ENCODE assay signal across 16 cellular contexts in the genomic region with DNA sequence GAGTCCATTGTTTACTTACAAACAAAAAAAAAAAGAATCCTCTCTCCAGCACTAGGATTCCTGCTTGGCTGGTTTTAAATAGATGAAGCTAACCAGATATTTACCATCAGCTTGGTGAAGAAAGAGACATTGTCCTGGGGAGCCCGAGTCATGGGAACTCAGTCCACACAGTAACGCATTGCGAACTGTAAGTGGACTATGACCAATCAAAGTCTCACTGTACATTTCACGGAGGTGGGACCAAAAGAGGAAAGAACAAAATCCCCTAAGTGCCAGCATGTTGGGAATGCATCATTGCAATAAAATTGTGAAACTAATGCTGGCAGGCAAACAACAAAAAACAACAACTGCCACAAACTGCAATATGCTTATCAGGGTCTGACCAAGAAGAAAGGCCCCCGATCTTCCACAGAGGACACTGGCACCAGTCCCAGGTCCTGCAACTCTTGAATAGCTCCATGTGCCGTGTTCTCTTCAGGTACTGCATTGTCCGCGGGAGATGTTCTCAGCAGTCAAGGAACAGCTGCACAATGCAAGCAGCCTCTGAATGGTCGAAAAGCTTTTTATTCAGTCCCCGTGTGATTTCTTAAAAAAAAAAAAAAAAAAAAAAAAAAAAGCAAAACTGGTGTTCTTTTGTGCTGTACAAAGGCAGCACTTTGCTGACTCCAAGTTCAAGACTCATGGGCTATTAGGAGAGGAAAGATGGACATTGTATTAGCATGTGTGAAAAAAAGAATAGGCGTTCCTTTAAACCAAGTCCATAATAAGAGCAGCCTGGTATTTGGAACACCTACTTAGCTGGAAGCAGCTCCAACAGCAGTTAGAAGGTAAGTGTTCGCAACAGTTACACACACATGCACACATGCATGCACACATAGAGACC. TPM values are rescaled to one million over a fixed set of nuclear protein-coding genes. Genes with fewer than 3 reads are reported as not detected.
DNase-seq lines count a peak whose midpoint lies in the region; ATAC-seq and TF ChIP-seq lines count a peak whose summit lies in the region.
"Had no signal": no experiment of that assay in that cellular context is flagged by ENCODE, and none has a peak within 500 bp of the region (broad histone marks: within the 10 kb centered on the region; RNA-seq: fewer than 3 reads in every experiment).

No MANE protein-coding gene starts in this region.

- no TSS peak for BruUV-seq in Caco-2 (replicated peaks; lab: Mats Ljungman, UMichigan)

- H3K9me3 Mint-ChIP-seq in Caco-2 (ENCODE audit: unreplicated experiment) (no peaks in the 10 kb centered on the region), glutamatergic neuron (ENCODE audit: unreplicated experiment) (peaks cover 13% of the 10 kb centered on the region), natural killer cell (no peaks in the 10 kb centered on the region)
- no peaks in the 10 kb centered on the region for H3K9me3 Mint-ChIP-seq in CD8-positive, alpha-beta T cell
- H3K9me3 Mint-ChIP-seq: activated CD8-positive, alpha-beta T cell treated with anti-CD3 and anti-CD28 coated beads for 36 hours; stimulated activated naive CD8-positive, alpha-beta T cell treated with anti-CD3 and anti-CD28 coated beads, Interleukin-15, amount 100 ng/mL, for 72 hours had no signal

- no peaks in the 10 kb centered on the region for H3K27me3 Mint-ChIP-seq in Caco-2 (ENCODE audit: insufficient read depth, unreplicated experiment)
- H3K27me3 Mint-ChIP-seq in glutamatergic neuron (ENCODE audit: unreplicated experiment): peaks cover 2% of the 10 kb centered on the region
- H3K27me3 Mint-ChIP-seq in CD8-positive, alpha-beta T cell (ENCODE audit: low read depth): no peaks in the 10 kb centered on the region
- no peaks in the 10 kb centered on the region for H3K27me3 Mint-ChIP-seq in natural killer cell (ENCODE audit: low read depth in 2 of 2)
- H3K27me3 Mint-ChIP-seq: stimulated activated naive CD8-positive, alpha-beta T cell treated with anti-CD3 and anti-CD28 coated beads, Interleukin-15, amount 100 ng/mL, for 72 hours had no signal

- H3K4me1 ChIP-seq in Caco-2: peaks cover 58% of the 10 kb centered on the region
- H3K4me1 ChIP-seq in CD8-positive, alpha-beta T cell (ENCODE audit: insufficient read depth, low read length): no peaks in the 10 kb centered on the region

- DNase-seq in Caco-2 (peak; percentile 35 to 41), RPMI7951 (ENCODE audit: low read depth) (peak; percentile 19), glutamatergic neuron (no peak), occipital lobe (lab: John Stamatoyannopoulos, UW) (peak; percentile 14), natural killer cell (no peak), NCI-H226 (no peak)
- no peak for DNase-seq in CD8-positive, alpha-beta T cell
- DNase-seq: activated CD8-positive, alpha-beta T cell treated with anti-CD3 and anti-CD28 coated beads for 36 hours; effector CD4-positive, alpha-beta T cell; foreskin fibroblast; naive thymus-derived CD4-positive, alpha-beta T cell; NCI-H2171 treated with DMSO at 0.1 percent for 48 hours; SK-N-SH; stimulated activated naive CD8-positive, alpha-beta T cell treated with anti-CD3 and anti-CD28 coated beads, Interleukin-15, amount 100 ng/mL, for 72 hours had no signal

- POLR2A ChIA-PET in Caco-2 (lab: Charles Lee): no interaction called here
- POLR2A ChIA-PET in CD8-positive, alpha-beta T cell (lab: Charles Lee): interaction anchor here (0.7 kb wide), 1 partner anchor 577 kb away, joined by 3 read pairs; no protein-coding TSS in a partner anchor

- no peaks in the 10 kb centered on the region for H3K36me3 ChIP-seq in Caco-2 (ENCODE audit: control insufficient read depth, insufficient read depth, low read length)
- H3K36me3 ChIP-seq in CD8-positive, alpha-beta T cell (ENCODE audit: insufficient read depth, low read length): no peaks in the 10 kb centered on the region

- H3K4me3 ChIP-seq in Caco-2 (ENCODE audit: low read depth, low read length): no peak overlapping the region
- no peak overlapping the region for H3K4me3 ChIP-seq in CD8-positive, alpha-beta T cell (ENCODE audit: low read depth, low read length)

- H3K36me3 Mint-ChIP-seq in Caco-2 (ENCODE audit: insufficient read depth, unreplicated experiment) (no peaks in the 10 kb centered on the region), glutamatergic neuron (ENCODE audit: unreplicated experiment) (no peaks in the 10 kb centered on the region), natural killer cell (no peaks in the 10 kb centered on the region)
- H3K36me3 Mint-ChIP-seq in CD8-positive, alpha-beta T cell: no peaks in the 10 kb centered on the region

- intact Hi-C loops in Caco-2 (cut with micrococcal nuclease; ENCODE audit: unreplicated experiment) (no loop called here), natural killer cell (cut with micrococcal nuclease) (no loop called here)
- intact Hi-C loops in CD8-positive, alpha-beta T cell (cut with DNase I, micrococcal nuclease): no loop called here

- peaks cover 15% of the 10 kb centered on the region for H3K4me1 Mint-ChIP-seq in Caco-2 (ENCODE audit: low read depth, unreplicated experiment)
- peaks cover 54% of the 10 kb centered on the region for H3K4me1 Mint-ChIP-seq in glutamatergic neuron (ENCODE audit: low read depth, unreplicated experiment)
- H3K4me1 Mint-ChIP-seq in CD8-positive, alpha-beta T cell (ENCODE audit: low read depth): no peaks in the 10 kb centered on the region
- H3K4me1 Mint-ChIP-seq in natural killer cell: no peaks in the 10 kb centered on the region
- H3K4me1 Mint-ChIP-seq: naive thymus-derived CD4-positive, alpha-beta T cell; stimulated activated naive CD8-positive, alpha-beta T cell treated with anti-CD3 and anti-CD28 coated beads, Interleukin-15, amount 100 ng/mL, for 72 hours had no signal

- no peaks in the 10 kb centered on the region for H3K9me3 ChIP-seq in Caco-2
- H3K9me3 ChIP-seq in CD8-positive, alpha-beta T cell (ENCODE audit: low read length): no peaks in the 10 kb centered on the region
- H3K9me3 ChIP-seq: SK-N-SH had no signal

- no peak for ATAC-seq in CD8-positive, alpha-beta T cell
- ATAC-seq in natural killer cell (no peak), GM21717 (IDR thresholded peaks at IDR 0.05; ENCODE audit: unreplicated experiment) (no peak)
- ATAC-seq: activated CD8-positive, alpha-beta T cell treated with anti-CD3 and anti-CD28 coated beads for 36 hours; naive thymus-derived CD4-positive, alpha-beta T cell; stimulated activated naive CD8-positive, alpha-beta T cell treated with anti-CD3 and anti-CD28 coated beads, Interleukin-15, amount 100 ng/mL, for 72 hours had no signal

- H3K27me3 ChIP-seq in Caco-2 (replicated peaks; ENCODE audit: control insufficient read depth, insufficient read depth, low read length): no peaks in the 10 kb centered on the region
- H3K27me3 ChIP-seq in CD8-positive, alpha-beta T cell (ENCODE audit: insufficient read depth, low read length): no peaks in the 10 kb centered on the region

- H3K4me3 Mint-ChIP-seq in Caco-2 (ENCODE audit: unreplicated experiment) (no peak overlapping the region), glutamatergic neuron (ENCODE audit: unreplicated experiment) (peak overlapping the region; percentile 75), natural killer cell (no peak overlapping the region)
- H3K4me3 Mint-ChIP-seq in CD8-positive, alpha-beta T cell: no peak overlapping the region
- H3K4me3 Mint-ChIP-seq: activated CD8-positive, alpha-beta T cell treated with anti-CD3 and anti-CD28 coated beads for 36 hours; naive thymus-derived CD4-positive, alpha-beta T cell; stimulated activated naive CD8-positive, alpha-beta T cell treated with anti-CD3 and anti-CD28 coated beads, Interleukin-15, amount 100 ng/mL, for 72 hours had no signal

- H3K27ac Mint-ChIP-seq in Caco-2 (ENCODE audit: unreplicated experiment) (no peak overlapping the region), glutamatergic neuron (ENCODE audit: unreplicated experiment) (peak overlapping the region; percentile 80), natural killer cell (no peak overlapping the region)
- no peak overlapping the region for H3K27ac Mint-ChIP-seq in CD8-positive, alpha-beta T cell
- H3K27ac Mint-ChIP-seq: activated CD8-positive, alpha-beta T cell treated with anti-CD3 and anti-CD28 coated beads for 36 hours; naive thymus-derived CD4-positive, alpha-beta T cell; stimulated activated naive CD8-positive, alpha-beta T cell treated with anti-CD3 and anti-CD28 coated beads, Interleukin-15, amount 100 ng/mL, for 72 hours had no signal

- no peak overlapping the region for H3K27ac ChIP-seq in CD8-positive, alpha-beta T cell (ENCODE audit: low read depth, low read length)

- CTCF ChIA-PET in Caco-2 (lab: Charles Lee): interaction anchor here (0.6 kb wide), 2 partner anchors 219 to 271 kb away, joined by 3 to 5 read pairs; no protein-coding TSS in a partner anchor
- CTCF ChIA-PET in CD8-positive, alpha-beta T cell (lab: Charles Lee): no interaction called here

- TF ChIP-seq CTCF in Caco-2 (IDR thresholded peaks at IDR 0.05; ENCODE audit: insufficient read depth in 1 of 2, low read depth in 1 of 2, low read length in 1 of 2, severe bottlenecking in 1 of 2, unreplicated experiment in 1 of 2): no peak
- no peak for TF ChIP-seq CTCF in glutamatergic neuron (IDR thresholded peaks at IDR 0.05; ENCODE audit: partially characterized antibody, unreplicated experiment)
- no peak for TF ChIP-seq CTCF in CD8-positive, alpha-beta T cell (IDR thresholded peaks at IDR 0.05)
- no peak for TF ChIP-seq CTCF in natural killer cell (IDR thresholded peaks at IDR 0.05)

RNA-seq across cellular contexts. Expression of a gene that starts 38.1 kb away (rescaled TPM):
- total RNA-seq in Caco-2 (2022): 18.3 and 26.3 TPM in 2 replicates
- total RNA-seq in RPMI7951 (2014; rRNA removed; shearing (Covaris generic)): 0.12 and 0.39 TPM in 2 replicates
- 424 TPM for total RNA-seq in glutamatergic neuron (ENCODE audit: unreplicated experiment)
- total RNA-seq in occipital lobe: 24.2 TPM
- total RNA-seq in CD8-positive, alpha-beta T cell: not detected
- not detected for total RNA-seq in natural killer cell
- total RNA-seq: activated CD8-positive, alpha-beta T cell treated with anti-CD3 and anti-CD28 coated beads for 36 hours; naive thymus-derived CD4-positive, alpha-beta T cell; OCI-LY7 had no signal

Comparison
In these comparisons a context has a peak if more than half of its experiments do, and no peak if none do; other contexts are left out.
1. DNase-seq: peak in Caco-2 (2 of 2), RPMI7951 (single experiment) and occipital lobe (single experiment); none in glutamatergic neuron (single experiment), CD8-positive, alpha-beta T cell (0 of 7), natural killer cell (single experiment) and NCI-H226 (single experiment).
2. RNA of a gene that starts 38.1 kb away (total RNA-seq): 424 TPM in glutamatergic neuron (single experiment), 24.2 TPM in occipital lobe (single experiment) and 18.3 to 26.3 TPM in Caco-2; 0.12 to 0.39 TPM in RPMI7951, not detected in CD8-positive, alpha-beta T cell and not detected in natural killer cell; every median in the first group is over 10 times any median in the second.